In genomic region chr16:89049484-89050118, GRCh38 we compare ENCODE assay signal across 18 cellular contexts. TPM values are rescaled to one million over a fixed set of nuclear protein-coding genes. Genes with fewer than 3 reads are reported as not detected.
DNase-seq lines count a peak whose midpoint lies in the region; ATAC-seq and TF ChIP-seq lines count a peak whose summit lies in the region.
"Had no signal": no experiment of that assay in that cellular context is flagged by ENCODE, and none has a peak within 500 bp of the region (broad histone marks: within the 10 kb centered on the region; RNA-seq: fewer than 3 reads in every experiment).

No MANE protein-coding gene starts in this region.

- POLR2A ChIA-PET in PC-9 (lab: Charles Lee; ENCODE audit: unreplicated experiment) = no interaction called here

- H3F3A ChIP-seq in PC-9 (ENCODE audit: insufficient read depth, low read depth) = no peaks in the 10 kb centered on the region

- H3K9me2 ChIP-seq in PC-9 (ENCODE audit: insufficient read depth) = no peaks in the 10 kb centered on the region

- peaks cover 6% of the 10 kb centered on the region for H3K36me3 Mint-ChIP-seq in stimulated activated effector memory CD8-positive, alpha-beta T cell treated with anti-CD3 and anti-CD28 coated beads, Interleukin-12 subunit alpha, Interleukin-12 subunit beta, amount 100 ng/mL, for 72 hours
- H3K36me3 Mint-ChIP-seq: activated naive CD4-positive, alpha-beta T cell treated with anti-CD3 and anti-CD28 coated beads, Interleukin-2, amount 10 ng/mL, durations not matched to agents 7 days and 5 days had no signal

- peaks cover 3% of the 10 kb centered on the region for H3K9me3 Mint-ChIP-seq in stimulated activated effector memory CD8-positive, alpha-beta T cell treated with anti-CD3 and anti-CD28 coated beads, Interleukin-12 subunit alpha, Interleukin-12 subunit beta, amount 100 ng/mL, for 72 hours

- no peaks in the 10 kb centered on the region for H3K4me1 Mint-ChIP-seq in stimulated activated effector memory CD8-positive, alpha-beta T cell treated with anti-CD3 and anti-CD28 coated beads, Interleukin-12 subunit alpha, Interleukin-12 subunit beta, amount 100 ng/mL, for 72 hours
- H3K4me1 Mint-ChIP-seq: activated naive CD4-positive, alpha-beta T cell treated with anti-CD3 and anti-CD28 coated beads, Interleukin-2, amount 10 ng/mL, durations not matched to agents 7 days and 5 days had no signal

- H3K27me3 ChIP-seq in PC-9 (ENCODE audit: insufficient read depth, low read depth) = peaks cover 57% of the 10 kb centered on the region
- no peaks in the 10 kb centered on the region for H3K27me3 ChIP-seq in effector memory CD4-positive, alpha-beta T cell (replicated peaks; ENCODE audit: control insufficient read depth, insufficient read depth, low read length, poor library complexity, severe bottlenecking)

- no peaks in the 10 kb centered on the region for H3K36me3 ChIP-seq in PC-9 (ENCODE audit: low read depth)
- no peaks in the 10 kb centered on the region for H3K36me3 ChIP-seq in effector memory CD4-positive, alpha-beta T cell (ENCODE audit: control insufficient read depth, insufficient read depth, low read length)
- H3K36me3 ChIP-seq: heart right ventricle, neutrophil had no signal

- ATAC-seq in left ventricle myocardium superior = no peak
- no peak for ATAC-seq in stimulated activated effector memory CD8-positive, alpha-beta T cell treated with anti-CD3 and anti-CD28 coated beads, Interleukin-12 subunit alpha, Interleukin-12 subunit beta, amount 100 ng/mL, for 72 hours
- ATAC-seq: left colon had no signal

- H3K27ac ChIP-seq in PC-9 = no peak overlapping the region
- H3K27ac ChIP-seq in effector memory CD4-positive, alpha-beta T cell (ENCODE audit: insufficient read depth, low read length, poor library complexity, severe bottlenecking) = no peak overlapping the region
- H3K27ac ChIP-seq: 22Rv1, heart right ventricle, neutrophil had no signal

- no peak overlapping the region for H3K4me3 ChIP-seq in PC-9
- H3K4me3 ChIP-seq in effector memory CD4-positive, alpha-beta T cell (ENCODE audit: insufficient read depth, low read depth, low read length, poor library complexity, severe bottlenecking) = no peak overlapping the region
- H3K4me3 ChIP-seq: heart right ventricle had no signal

- no peaks in the 10 kb centered on the region for H3K9me3 ChIP-seq in PC-9 (ENCODE audit: insufficient read depth, low read depth)
- no peaks in the 10 kb centered on the region for H3K9me3 ChIP-seq in effector memory CD4-positive, alpha-beta T cell (ENCODE audit: control insufficient read depth, low read length)
- H3K9me3 ChIP-seq: heart right ventricle, neutrophil had no signal

- peak; percentile 28 for DNase-seq in NCI-H2029 (lab: John Stamatoyannopoulos, UW)
- DNase-seq in NCI-H2029 treated with DMSO at 0.1 percent for 48 hours (lab: John Stamatoyannopoulos, UW) = no peak
- DNase-seq in NCI-H524 treated with DMSO at 0.1 percent for 48 hours (lab: John Stamatoyannopoulos, UW) = peak; percentile 82
- DNase-seq in left ventricle myocardium superior = peak; percentile 23
- no peak for DNase-seq in stimulated activated effector memory CD8-positive, alpha-beta T cell treated with anti-CD3 and anti-CD28 coated beads, Interleukin-12 subunit alpha, Interleukin-12 subunit beta, amount 100 ng/mL, for 72 hours (ENCODE audit: low spot score in 2 of 2)
- DNase-seq in GF-D8 (lab: John Stamatoyannopoulos, UW) = no peak
- DNase-seq in PC-9 = no peak
- DNase-seq in effector memory CD4-positive, alpha-beta T cell = no peak
- DNase-seq: activated naive CD4-positive, alpha-beta T cell treated with anti-CD3 and anti-CD28 coated beads, Interleukin-2, amount 10 ng/mL, durations not matched to agents 7 days and 5 days; Calu3; MM.1S; NCI-H748 treated with DMSO at 0.1 percent for 48 hours; SHP77 had no signal

- intact Hi-C loops in left ventricle myocardium superior (cut with micrococcal nuclease) (no loop called here), PC-9 (cut with micrococcal nuclease; ENCODE audit: unreplicated experiment) (loop anchor here (10.0 kb wide), 1 partner anchor 125 kb away; no protein-coding TSS in a partner anchor)

- H2AFZ ChIP-seq in PC-9 = no peak overlapping the region

- peak overlapping the region; percentile 63 for H3K27ac Mint-ChIP-seq in stimulated activated effector memory CD8-positive, alpha-beta T cell treated with anti-CD3 and anti-CD28 coated beads, Interleukin-12 subunit alpha, Interleukin-12 subunit beta, amount 100 ng/mL, for 72 hours
- H3K27ac Mint-ChIP-seq: activated naive CD4-positive, alpha-beta T cell treated with anti-CD3 and anti-CD28 coated beads, Interleukin-2, amount 10 ng/mL, durations not matched to agents 7 days and 5 days had no signal

- no peaks in the 10 kb centered on the region for H4K20me1 ChIP-seq in PC-9 (ENCODE audit: insufficient read depth)

- no peaks in the 10 kb centered on the region for H3K4me1 ChIP-seq in PC-9 (replicated peaks; ENCODE audit: insufficient read depth)
- H3K4me1 ChIP-seq in effector memory CD4-positive, alpha-beta T cell (ENCODE audit: control insufficient read depth, insufficient read depth, low read length, poor library complexity, severe bottlenecking) = no peaks in the 10 kb centered on the region
- H3K4me1 ChIP-seq: heart right ventricle had no signal

- CTCF ChIA-PET in PC-9 (lab: Charles Lee) = no interaction called here

- no TSS peak for BruUV-seq in PC-9 (replicated peaks; lab: Mats Ljungman, UMichigan)

- no peaks in the 10 kb centered on the region for H3K79me2 ChIP-seq in PC-9 (ENCODE audit: low read depth)

- H3K4me3 Mint-ChIP-seq in stimulated activated effector memory CD8-positive, alpha-beta T cell treated with anti-CD3 and anti-CD28 coated beads, Interleukin-12 subunit alpha, Interleukin-12 subunit beta, amount 100 ng/mL, for 72 hours = no peak overlapping the region
- H3K4me3 Mint-ChIP-seq: activated naive CD4-positive, alpha-beta T cell treated with anti-CD3 and anti-CD28 coated beads, Interleukin-2, amount 10 ng/mL, durations not matched to agents 7 days and 5 days; central memory CD8-positive, alpha-beta T cell had no signal

- no peak overlapping the region for H3K4me2 ChIP-seq in PC-9

- no peak for TF ChIP-seq CTCF in PC-9 (conservative IDR thresholded peaks at IDR 0.05)

RNA-seq across cellular contexts. Expression of gene ACSF3, which starts 44.1 kb away (rescaled TPM):
- total RNA-seq in left ventricle myocardium superior (22.5 TPM), PC-9 (2021) (34.0 and 42.3 TPM in 2 replicates)

Comparison
In these comparisons a context has a peak if more than half of its experiments do, and no peak if none do; other contexts are left out.
1. DNase-seq: peak in NCI-H2029 (single experiment), NCI-H524 treated with DMSO at 0.1 percent for 48 hours (single experiment) and left ventricle myocardium superior (single experiment); none in NCI-H2029 treated with DMSO at 0.1 percent for 48 hours (single experiment), stimulated activated effector memory CD8-positive, alpha-beta T cell treated with anti-CD3 and anti-CD28 coated beads, Interleukin-12 subunit alpha, Interleukin-12 subunit beta, amount 100 ng/mL, for 72 hours (0 of 2), GF-D8 (single experiment), PC-9 (0 of 2) and effector memory CD4-positive, alpha-beta T cell (0 of 3).